Comparison of ENCODE assay signal across 21 cellular contexts in genomic region chr22:47654922-47655451, GRCh38.
DNase-seq lines count a peak whose midpoint lies in the region; ATAC-seq and TF ChIP-seq lines count a peak whose summit lies in the region.
"Had no signal": no experiment of that assay in that cellular context is flagged by ENCODE, and none has a peak within 500 bp of the region (broad histone marks: within the 10 kb centered on the region; RNA-seq: fewer than 3 reads in every experiment).

No MANE protein-coding gene starts in this region.

- no peaks in the 10 kb centered on the region for H3K36me3 ChIP-seq in neural cell (ENCODE audit: insufficient read depth, low read length)

- H3K9me3 ChIP-seq in neural cell (ENCODE audit: low read length), result no peaks in the 10 kb centered on the region
- H3K9me3 ChIP-seq: Caco-2 had no signal

- TF ChIP-seq EP300 in neural cell (conservative IDR thresholded peaks at IDR 0.05; ENCODE audit: poor library complexity, severe bottlenecking), result no peak

- H3K9ac ChIP-seq in neural cell (ENCODE audit: low read length), result no peak overlapping the region

- no peaks in the 10 kb centered on the region for H3K27me3 ChIP-seq in neural cell (ENCODE audit: insufficient read depth, low read depth, low read length)

- no peak for ATAC-seq in GM21528 (IDR thresholded peaks at IDR 0.05; ENCODE audit: low FRiP score, unreplicated experiment)
- ATAC-seq: Panc1 had no signal

- H3K27ac ChIP-seq in neural cell (ENCODE audit: low read length), result no peak overlapping the region
- H3K27ac ChIP-seq: HL-60 had no signal

- no peak for TF ChIP-seq RAD21 in neural cell (conservative IDR thresholded peaks at IDR 0.05)

- no peak overlapping the region for H3K4me3 ChIP-seq in neural cell (ENCODE audit: low read length)

- H4K20me1 ChIP-seq in neural cell (ENCODE audit: insufficient read depth), result no peaks in the 10 kb centered on the region

- H3K4me2 ChIP-seq in neural cell (ENCODE audit: low read length), result no peak overlapping the region

- TF ChIP-seq CTCF in neural cell (IDR thresholded peaks at IDR 0.05; ENCODE audit: poor library complexity, severe bottlenecking), result no peak

- H3K9me2 ChIP-seq in neural cell (ENCODE audit: insufficient read depth, low read length), result no peaks in the 10 kb centered on the region

- DNase-seq in M059J (ENCODE audit: low read depth) (peak; percentile 23), NCI-H2171 treated with DMSO at 0.1 percent for 48 hours (lab: John Stamatoyannopoulos, UW) (peak; percentile 98), cerebellar cortex (ENCODE audit: low spot score) (peak; percentile 22), HuH-7 (ENCODE audit: low spot score) (no peak)
- no peak for DNase-seq in stimulated activated CD4-positive, alpha-beta T cell treated with anti-CD3 and anti-CD28 coated beads, Interleukin-2, amount 100 ng/mL, for 24 hours
- DNase-seq: C1 segment of cervical spinal cord; Caco-2; CD4-positive, alpha-beta memory T cell; DMS153; NCI-H1092; NCI-H1417 treated with DMSO at 0.1 percent for 48 hours; NCI-H1694 treated with DMSO at 0.1 percent for 48 hours; NCI-H2081; NCI-H446; NCI-H526 treated with DMSO at 0.1 percent for 48 hours; SHP77 treated with DMSO at 0.1 percent for 48 hours; SW 1271 had no signal

- H3K79me2 ChIP-seq in neural cell (replicated peaks; ENCODE audit: insufficient read depth, low read length), result no peaks in the 10 kb centered on the region

- no peaks in the 10 kb centered on the region for H3F3A ChIP-seq in neural cell (ENCODE audit: insufficient read depth, low read length, poor library complexity, severe bottlenecking)

- H2AFZ ChIP-seq in neural cell (ENCODE audit: low read depth, low read length), result no peak overlapping the region

TF ChIP-seq in neural cell, 6 proteins besides CTCF, POLR2A, EP300 and RAD21:
- TF ChIP-seq EZH2 (IDR thresholded peaks at IDR 0.05; ENCODE audit: borderline replicate concordance, insufficient read depth, low read length, poor library complexity, severe bottlenecking) (no peak), TAF1 (IDR thresholded peaks at IDR 0.05; ENCODE audit: low read depth) (no peak), POLR2AphosphoS5 (IDR thresholded peaks at IDR 0.05) (peak; percentile 25)

Comparison
In these comparisons a context has a peak if more than half of its experiments do, and no peak if none do; other contexts are left out.
1. DNase-seq: peak in M059J (single experiment), NCI-H2171 treated with DMSO at 0.1 percent for 48 hours (single experiment) and cerebellar cortex (single experiment); none in HuH-7 (single experiment) and stimulated activated CD4-positive, alpha-beta T cell treated with anti-CD3 and anti-CD28 coated beads, Interleukin-2, amount 100 ng/mL, for 24 hours (0 of 2).